Comparison of ENCODE assay signal across 18 cellular contexts in genomic region chr6:22357724-22358189, GRCh38.
DNase-seq lines count a peak whose midpoint lies in the region; ATAC-seq and TF ChIP-seq lines count a peak whose summit lies in the region.
"Had no signal": no experiment of that assay in that cellular context is flagged by ENCODE, and none has a peak within 500 bp of the region (broad histone marks: within the 10 kb centered on the region; RNA-seq: fewer than 3 reads in every experiment).

No MANE protein-coding gene starts in this region.

- H3K27ac Mint-ChIP-seq in HFFc6, result no peak overlapping the region
- no peak overlapping the region for H3K27ac Mint-ChIP-seq in CD8-positive, alpha-beta T cell
- H3K27ac Mint-ChIP-seq: CD4-positive, alpha-beta memory T cell; H9; stimulated activated naive CD8-positive, alpha-beta T cell treated with anti-CD3 and anti-CD28 coated beads, Interleukin-15, amount 100 ng/mL, for 72 hours had no signal

- H3K4me3 Mint-ChIP-seq in activated T-cell treated with anti-CD3 and anti-CD28 coated beads, Interleukin-2, amount 50 U/mL, for 4 hours, result no peak overlapping the region
- H3K4me3 Mint-ChIP-seq in HFFc6, result no peak overlapping the region
- no peak overlapping the region for H3K4me3 Mint-ChIP-seq in CD8-positive, alpha-beta T cell
- H3K4me3 Mint-ChIP-seq: CD4-positive, alpha-beta memory T cell; H9; stimulated activated naive CD8-positive, alpha-beta T cell treated with anti-CD3 and anti-CD28 coated beads, Interleukin-15, amount 100 ng/mL, for 72 hours had no signal

- H3K9me3 Mint-ChIP-seq in activated T-cell treated with anti-CD3 and anti-CD28 coated beads, Interleukin-2, amount 50 U/mL, for 4 hours, result peaks cover 4% of the 10 kb centered on the region
- H3K9me3 Mint-ChIP-seq in HFFc6, result peaks cover 35% of the 10 kb centered on the region
- no peaks in the 10 kb centered on the region for H3K9me3 Mint-ChIP-seq in CD8-positive, alpha-beta T cell
- H3K9me3 Mint-ChIP-seq: stimulated activated naive CD8-positive, alpha-beta T cell treated with anti-CD3 and anti-CD28 coated beads, Interleukin-15, amount 100 ng/mL, for 72 hours had no signal

- DNase-seq in activated T-cell treated with anti-CD3 and anti-CD28 coated beads, Interleukin-2, amount 50 U/mL, for 4 hours, result no peak
- no peak for DNase-seq in HFFc6
- DNase-seq in CD8-positive, alpha-beta T cell, result no peak
- no peak for DNase-seq in HuH-7 (ENCODE audit: low spot score)
- DNase-seq: activated CD4-positive, CD25-positive, alpha-beta regulatory T cell treated with anti-CD3 and anti-CD28 coated beads, Interleukin-2, amount 50 U/mL, for 72 hours; CD4-positive, alpha-beta memory T cell; DMS79; foreskin fibroblast; H9; stimulated activated CD4-positive, alpha-beta T cell treated with anti-CD3 and anti-CD28 coated beads, Interleukin-15, amount 100 ng/mL, for 24 hours; stimulated activated naive CD8-positive, alpha-beta T cell treated with anti-CD3 and anti-CD28 coated beads, Interleukin-15, amount 100 ng/mL, for 72 hours; T1000; uterus had no signal

- intact Hi-C loops in CD8-positive, alpha-beta T cell (cut with DNase I, micrococcal nuclease), result no loop called here

- CTCF ChIA-PET in CD8-positive, alpha-beta T cell (lab: Charles Lee), result no interaction called here

- H3K36me3 ChIP-seq in CD8-positive, alpha-beta T cell (ENCODE audit: insufficient read depth, low read length), result no peaks in the 10 kb centered on the region
- H3K36me3 ChIP-seq: right atrium auricular region, uterus had no signal

- TF ChIP-seq CTCF in HFFc6 (IDR thresholded peaks at IDR 0.05), result no peak
- TF ChIP-seq CTCF in CD8-positive, alpha-beta T cell (IDR thresholded peaks at IDR 0.05), result no peak

- H3K27me3 ChIP-seq in CD8-positive, alpha-beta T cell (ENCODE audit: insufficient read depth, low read length), result no peaks in the 10 kb centered on the region
- H3K27me3 ChIP-seq: right atrium auricular region, uterus had no signal

- H3K4me3 ChIP-seq in CD8-positive, alpha-beta T cell (ENCODE audit: low read depth, low read length), result no peak overlapping the region
- H3K4me3 ChIP-seq: right atrium auricular region, uterus had no signal

- no peak overlapping the region for H3K27ac ChIP-seq in CD8-positive, alpha-beta T cell (ENCODE audit: low read depth, low read length)
- H3K27ac ChIP-seq: right atrium auricular region, uterus had no signal

- H3K9me3 ChIP-seq in CD8-positive, alpha-beta T cell (ENCODE audit: low read length), result no peaks in the 10 kb centered on the region
- H3K9me3 ChIP-seq: uterus had no signal

- no peaks in the 10 kb centered on the region for H3K27me3 Mint-ChIP-seq in activated T-cell treated with anti-CD3 and anti-CD28 coated beads, Interleukin-2, amount 50 U/mL, for 4 hours (ENCODE audit: low read depth)
- H3K27me3 Mint-ChIP-seq in HFFc6 (ENCODE audit: insufficient read depth), result no peaks in the 10 kb centered on the region; the same call in 1 of the 2 replicates
- H3K27me3 Mint-ChIP-seq in CD8-positive, alpha-beta T cell (ENCODE audit: low read depth), result no peaks in the 10 kb centered on the region
- H3K27me3 Mint-ChIP-seq: CD4-positive, alpha-beta memory T cell; stimulated activated naive CD8-positive, alpha-beta T cell treated with anti-CD3 and anti-CD28 coated beads, Interleukin-15, amount 100 ng/mL, for 72 hours had no signal

- ATAC-seq in GM18508 (IDR thresholded peaks at IDR 0.05; ENCODE audit: insufficient read depth, unreplicated experiment) (peak; percentile 83), GM19438 (IDR thresholded peaks at IDR 0.05; ENCODE audit: low read depth, unreplicated experiment) (peak; percentile 77), HG02852 (IDR thresholded peaks at IDR 0.05; ENCODE audit: unreplicated experiment) (peak; percentile 77), HG03571 (IDR thresholded peaks at IDR 0.05; ENCODE audit: unreplicated experiment) (peak; percentile 82)
- ATAC-seq in activated T-cell treated with anti-CD3 and anti-CD28 coated beads, Interleukin-2, amount 50 U/mL, for 4 hours, result no peak
- no peak for ATAC-seq in CD8-positive, alpha-beta T cell
- ATAC-seq: stimulated activated naive CD8-positive, alpha-beta T cell treated with anti-CD3 and anti-CD28 coated beads, Interleukin-15, amount 100 ng/mL, for 72 hours had no signal

- H3K4me1 ChIP-seq in CD8-positive, alpha-beta T cell (ENCODE audit: insufficient read depth, low read length), result no peaks in the 10 kb centered on the region
- H3K4me1 ChIP-seq: right atrium auricular region, uterus had no signal

- POLR2A ChIA-PET in CD8-positive, alpha-beta T cell (lab: Charles Lee), result no interaction called here

- H3K4me1 Mint-ChIP-seq in activated T-cell treated with anti-CD3 and anti-CD28 coated beads, Interleukin-2, amount 50 U/mL, for 4 hours (ENCODE audit: low read depth), result no peaks in the 10 kb centered on the region
- H3K4me1 Mint-ChIP-seq in HFFc6 (ENCODE audit: low read depth), result no peaks in the 10 kb centered on the region
- H3K4me1 Mint-ChIP-seq in CD8-positive, alpha-beta T cell (ENCODE audit: low read depth), result no peaks in the 10 kb centered on the region
- H3K4me1 Mint-ChIP-seq: CD4-positive, alpha-beta memory T cell had no signal

- H3K36me3 Mint-ChIP-seq in activated T-cell treated with anti-CD3 and anti-CD28 coated beads, Interleukin-2, amount 50 U/mL, for 4 hours (ENCODE audit: insufficient read depth), result no peaks in the 10 kb centered on the region
- no peaks in the 10 kb centered on the region for H3K36me3 Mint-ChIP-seq in HFFc6 (ENCODE audit: low read depth)
- H3K36me3 Mint-ChIP-seq in CD8-positive, alpha-beta T cell, result no peaks in the 10 kb centered on the region
- H3K36me3 Mint-ChIP-seq: CD4-positive, alpha-beta memory T cell had no signal

Comparison
In these comparisons a context has a peak if more than half of its experiments do, and no peak if none do; other contexts are left out.
1. ATAC-seq: peak in GM18508 (single experiment), GM19438 (single experiment), HG02852 (single experiment) and HG03571 (single experiment); none in activated T-cell treated with anti-CD3 and anti-CD28 coated beads, Interleukin-2, amount 50 U/mL, for 4 hours (0 of 2) and CD8-positive, alpha-beta T cell (single experiment).